ENCODE assay signal across 1 cellular context in genomic region chr6:134174790-134175531, GRCh38.
A peak's percentile ranks its signal among the peaks of the same experiment; 100 is the strongest.
TF ChIP-seq lines count a peak whose summit lies in the region.

No MANE protein-coding gene starts in this region.

TF ChIP-seq in SK-N-SH, 30 proteins besides CTCF, POLR2A, EP300 and RAD21 (continued from another document):
- no peak for TF ChIP-seq EZH2phosphoT487 (IDR thresholded peaks at IDR 0.05; ENCODE audit: borderline replicate concordance, low read depth)
- TF ChIP-seq, protein P1, sequence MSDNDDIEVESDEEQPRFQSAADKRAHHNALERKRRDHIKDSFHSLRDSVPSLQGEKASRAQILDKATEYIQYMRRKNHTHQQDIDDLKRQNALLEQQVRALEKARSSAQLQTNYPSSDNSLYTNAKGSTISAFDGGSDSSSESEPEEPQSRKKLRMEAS (IDR thresholded peaks at IDR 0.05; ENCODE audit: low read depth): peak; percentile 42
